27 cellular contexts compared by ENCODE assay signal in the genomic region with DNA sequence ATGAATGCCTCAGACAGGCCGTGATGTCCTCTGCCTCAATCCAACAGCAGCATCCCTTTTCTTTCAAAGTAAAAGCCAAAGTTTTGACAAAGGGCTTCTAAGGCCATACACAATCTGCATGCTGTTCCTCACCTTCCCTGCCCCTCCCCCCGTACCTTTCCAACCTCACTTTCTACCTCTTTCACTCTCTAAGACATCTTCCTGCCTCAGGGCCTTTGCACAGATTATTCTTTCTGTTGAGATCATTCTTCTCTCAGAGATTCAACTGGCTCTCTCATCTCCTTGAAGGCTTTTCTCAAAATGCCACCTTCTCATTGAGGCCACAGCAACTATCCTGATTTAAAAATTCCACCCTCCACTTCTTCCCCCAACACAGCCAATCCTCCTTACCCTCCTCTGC.
"Had no signal": no experiment of that assay in that cellular context is flagged by ENCODE, and none has a peak within 500 bp of the region (broad histone marks: within the 10 kb centered on the region; RNA-seq: fewer than 3 reads in every experiment).

No MANE protein-coding gene starts in this region.

- H3K4me1 ChIP-seq: right lobe of liver had no signal

- H3K9me3 ChIP-seq: esophagus squamous epithelium, gastrocnemius medialis, ovary, right lobe of liver, thoracic aorta had no signal

- DNase-seq: activated CD4-positive, alpha-beta T cell treated with anti-CD3 and anti-CD28 coated beads for 4 hours; activated CD4-positive, alpha-beta T cell treated with anti-CD3 and anti-CD28 coated beads, Interleukin-2, amount 50 U/mL, for 4 hours; activated CD8-positive, alpha-beta memory T cell treated with anti-CD3 and anti-CD28 coated beads for 24 hours; activated effector memory CD4-positive, alpha-beta T cell treated with anti-CD3 and anti-CD28 coated beads, Interleukin-2, amount 50 U/mL, for 16 hours; activated naive CD4-positive, alpha-beta T cell treated with anti-CD3 and anti-CD28 coated beads, Interleukin-2, amount 10 ng/mL, durations not matched to agents 7 days and 5 days; activated naive CD8-positive, alpha-beta T cell treated with anti-CD3 and anti-CD28 coated beads, Interleukin-2, amount 10 ng/mL, durations not matched to agents 7 days and 5 days; activated T-cell treated with anti-CD3 and anti-CD28 coated beads, Interleukin-2, amount 50 U/mL, for 1 hour; endodermal cell; esophagus squamous epithelium; gastrocnemius medialis; glutamatergic neuron; left ventricle myocardium inferior; ovary; right lobe of liver; stimulated activated CD4-positive, alpha-beta T cell treated with anti-CD3 and anti-CD28 coated beads, Interleukin-12 subunit alpha, Interleukin-12 subunit beta, amount 100 ng/mL, for 4 hours; stimulated activated CD4-positive, alpha-beta T cell treated with anti-CD3 and anti-CD28 coated beads, Interleukin-4, amount 100 ng/mL, for 1 hour; stimulated activated naive CD8-positive, alpha-beta T cell treated with anti-CD3 and anti-CD28 coated beads, Interleukin-15, Interleukin-2, amounts not matched to agents 100 U/mL and 50 U/mL, for 24 hours; trophoblast cell had no signal

- ATAC-seq: gastrocnemius medialis; right lobe of liver; stimulated activated naive CD8-positive, alpha-beta T cell treated with anti-CD3 and anti-CD28 coated beads, Interleukin-15, Interleukin-2, amounts not matched to agents 100 U/mL and 50 U/mL, for 24 hours had no signal

- H3K27ac ChIP-seq: gastrocnemius medialis, left ventricle myocardium inferior, ovary, right lobe of liver, thoracic aorta, VCaP had no signal

- H3K9me3 Mint-ChIP-seq: activated naive CD4-positive, alpha-beta T cell treated with anti-CD3 and anti-CD28 coated beads, Interleukin-2, amount 10 ng/mL, durations not matched to agents 7 days and 5 days; activated T-helper 1 cell treated with anti-CD3 and anti-CD28 coated beads, Interleukin-12 subunit alpha, Interleukin-12 subunit beta, Interleukin-2, Interleukin-4 antibody, amounts not matched to agents 30 ng/mL and 10 ng/mL and 1 ng/mL, durations not matched to agents 14 hours and 24 hours and 36 hours; dendritic cell treated with granulocyte-macrophage colony-stimulating factor and Interleukin-4, amounts not matched to agents 40 ng/mL and 50 ng/mL, for 4 days; endodermal cell; nephron had no signal

- H3K4me3 ChIP-seq: esophagus squamous epithelium, gastrocnemius medialis, left ventricle myocardium inferior, lung, ovary, right lobe of liver, skin epidermis, thoracic aorta had no signal

- H3K27ac Mint-ChIP-seq: activated naive CD4-positive, alpha-beta T cell treated with anti-CD3 and anti-CD28 coated beads, Interleukin-2, amount 10 ng/mL, durations not matched to agents 7 days and 5 days; activated naive CD8-positive, alpha-beta T cell treated with anti-CD3 and anti-CD28 coated beads, Interleukin-2, amount 10 ng/mL, durations not matched to agents 7 days and 5 days; activated T-helper 1 cell treated with anti-CD3 and anti-CD28 coated beads, Interleukin-12 subunit alpha, Interleukin-12 subunit beta, Interleukin-2, Interleukin-4 antibody, amounts not matched to agents 30 ng/mL and 10 ng/mL and 1 ng/mL, durations not matched to agents 14 hours and 24 hours and 36 hours; dendritic cell treated with granulocyte-macrophage colony-stimulating factor and Interleukin-4, amounts not matched to agents 40 ng/mL and 50 ng/mL, for 4 days; endodermal cell; nephron; progenitor cell of endocrine pancreas had no signal

- H3K27me3 Mint-ChIP-seq: dendritic cell treated with granulocyte-macrophage colony-stimulating factor and Interleukin-4, amounts not matched to agents 40 ng/mL and 50 ng/mL, for 4 days had no signal

- H3K4me1 Mint-ChIP-seq: activated naive CD4-positive, alpha-beta T cell treated with anti-CD3 and anti-CD28 coated beads, Interleukin-2, amount 10 ng/mL, durations not matched to agents 7 days and 5 days; activated naive CD8-positive, alpha-beta T cell treated with anti-CD3 and anti-CD28 coated beads, Interleukin-2, amount 10 ng/mL, durations not matched to agents 7 days and 5 days; central memory CD8-positive, alpha-beta T cell; endodermal cell had no signal

- H3K36me3 ChIP-seq: esophagus squamous epithelium, gastrocnemius medialis, left ventricle myocardium inferior, ovary, right lobe of liver, thoracic aorta had no signal

- H3K36me3 Mint-ChIP-seq: activated naive CD4-positive, alpha-beta T cell treated with anti-CD3 and anti-CD28 coated beads, Interleukin-2, amount 10 ng/mL, durations not matched to agents 7 days and 5 days; activated naive CD8-positive, alpha-beta T cell treated with anti-CD3 and anti-CD28 coated beads, Interleukin-2, amount 10 ng/mL, durations not matched to agents 7 days and 5 days had no signal

- H3K27me3 ChIP-seq: esophagus squamous epithelium, gastrocnemius medialis, ovary, right lobe of liver had no signal

- H3K4me3 Mint-ChIP-seq: activated naive CD4-positive, alpha-beta T cell treated with anti-CD3 and anti-CD28 coated beads, Interleukin-2, amount 10 ng/mL, durations not matched to agents 7 days and 5 days; activated naive CD8-positive, alpha-beta T cell treated with anti-CD3 and anti-CD28 coated beads, Interleukin-2, amount 10 ng/mL, durations not matched to agents 7 days and 5 days; activated T-helper 1 cell treated with anti-CD3 and anti-CD28 coated beads, Interleukin-12 subunit alpha, Interleukin-12 subunit beta, Interleukin-2, Interleukin-4 antibody, amounts not matched to agents 30 ng/mL and 10 ng/mL and 1 ng/mL, durations not matched to agents 14 hours and 24 hours and 36 hours; central memory CD8-positive, alpha-beta T cell; dendritic cell treated with granulocyte-macrophage colony-stimulating factor and Interleukin-4, amounts not matched to agents 40 ng/mL and 50 ng/mL, for 4 days; endodermal cell; nephron had no signal
